Comparison of ENCODE assay signal across 15 cellular contexts in genomic region chr12:19846561-19846960, GRCh38.
DNase-seq lines count a peak whose midpoint lies in the region; ATAC-seq and TF ChIP-seq lines count a peak whose summit lies in the region.
"Had no signal": no experiment of that assay in that cellular context is flagged by ENCODE, and none has a peak within 500 bp of the region (broad histone marks: within the 10 kb centered on the region; RNA-seq: fewer than 3 reads in every experiment).

No MANE protein-coding gene starts in this region.

- no peaks in the 10 kb centered on the region for H3K36me3 ChIP-seq in brain microvascular endothelial cell (replicated peaks)
- H3K36me3 ChIP-seq in lower lobe of right lung, result no peaks in the 10 kb centered on the region
- H3K36me3 ChIP-seq: BLaER1, neural progenitor cell had no signal

- TF ChIP-seq CTCF in brain microvascular endothelial cell (IDR thresholded peaks at IDR 0.05; ENCODE audit: low read depth, low read length, missing control alignments) (no peak), lower lobe of right lung (IDR thresholded peaks at IDR 0.05) (no peak)

- no peak for ATAC-seq in lower lobe of right lung
- ATAC-seq: activated CD8-positive, alpha-beta T cell treated with anti-CD3 and anti-CD28 coated beads for 36 hours; T-cell had no signal

- peaks cover 10% of the 10 kb centered on the region for H3K4me1 ChIP-seq in lower lobe of right lung
- H3K4me1 ChIP-seq: neural progenitor cell had no signal

- intact Hi-C loops in lower lobe of right lung (cut with DNase I) (no loop called here), posterior vena cava (cut with DNase I) (no loop called here)

- in situ Hi-C loops in brain microvascular endothelial cell (cut with HindIII; ENCODE audit: low pct_ligation_motif_present, low sequenced_read_pairs), result no loop called here

- peak; percentile 9 for DNase-seq in AG08395 (ENCODE audit: low spot score)
- DNase-seq in M059J (ENCODE audit: low read depth), result peak; percentile 78
- peak; percentile 55 for DNase-seq in brain microvascular endothelial cell
- DNase-seq in lower lobe of right lung, result no peak
- DNase-seq in posterior vena cava (ENCODE audit: low spot score), result no peak
- no peak for DNase-seq in NCI-H1436 treated with DMSO at 0.1 percent for 48 hours (lab: John Stamatoyannopoulos, UW)
- DNase-seq in effector CD8-positive, alpha-beta T cell (lab: John Stamatoyannopoulos, UW), result no peak
- no peak for DNase-seq in activated CD4-positive, CD25-positive, alpha-beta regulatory T cell treated with anti-CD3 and anti-CD28 coated beads, Interleukin-2, amount 50 U/mL, for 72 hours
- DNase-seq: activated CD8-positive, alpha-beta T cell treated with anti-CD3 and anti-CD28 coated beads for 36 hours; activated naive CD8-positive, alpha-beta T cell treated with anti-CD3 and anti-CD28 coated beads, Interleukin-2, amount 10 ng/mL, durations not matched to agents 7 days and 5 days; GOT3; NCI-H446 treated with DMSO at 0.1 percent for 48 hours; T-cell had no signal

- H3K4me3 ChIP-seq in brain microvascular endothelial cell (ENCODE audit: low read depth, low read length) (no peak overlapping the region), lower lobe of right lung (no peak overlapping the region)
- H3K4me3 ChIP-seq: BLaER1, neural progenitor cell had no signal

- H3K27ac ChIP-seq in brain microvascular endothelial cell (peak overlapping the region; percentile 42), lower lobe of right lung (peak overlapping the region; percentile 2)
- H3K27ac ChIP-seq: BLaER1, neural progenitor cell had no signal

- H3K9me3 ChIP-seq in lower lobe of right lung, result no peaks in the 10 kb centered on the region
- H3K9me3 ChIP-seq: BLaER1 had no signal

- no peaks in the 10 kb centered on the region for H3K27me3 ChIP-seq in brain microvascular endothelial cell (replicated peaks)
- H3K27me3 ChIP-seq in lower lobe of right lung (ENCODE audit: low read depth), result no peaks in the 10 kb centered on the region
- H3K27me3 ChIP-seq: BLaER1, neural progenitor cell had no signal

Comparison
In these comparisons a context has a peak if more than half of its experiments do, and no peak if none do; other contexts are left out.
1. DNase-seq: peak in AG08395 (single experiment), M059J (single experiment) and brain microvascular endothelial cell (single experiment); none in lower lobe of right lung (single experiment), posterior vena cava (single experiment), NCI-H1436 treated with DMSO at 0.1 percent for 48 hours (single experiment), effector CD8-positive, alpha-beta T cell (single experiment) and activated CD4-positive, CD25-positive, alpha-beta regulatory T cell treated with anti-CD3 and anti-CD28 coated beads, Interleukin-2, amount 50 U/mL, for 72 hours (single experiment).